ENCODE assay signal across 15 cellular contexts in the genomic region with DNA sequence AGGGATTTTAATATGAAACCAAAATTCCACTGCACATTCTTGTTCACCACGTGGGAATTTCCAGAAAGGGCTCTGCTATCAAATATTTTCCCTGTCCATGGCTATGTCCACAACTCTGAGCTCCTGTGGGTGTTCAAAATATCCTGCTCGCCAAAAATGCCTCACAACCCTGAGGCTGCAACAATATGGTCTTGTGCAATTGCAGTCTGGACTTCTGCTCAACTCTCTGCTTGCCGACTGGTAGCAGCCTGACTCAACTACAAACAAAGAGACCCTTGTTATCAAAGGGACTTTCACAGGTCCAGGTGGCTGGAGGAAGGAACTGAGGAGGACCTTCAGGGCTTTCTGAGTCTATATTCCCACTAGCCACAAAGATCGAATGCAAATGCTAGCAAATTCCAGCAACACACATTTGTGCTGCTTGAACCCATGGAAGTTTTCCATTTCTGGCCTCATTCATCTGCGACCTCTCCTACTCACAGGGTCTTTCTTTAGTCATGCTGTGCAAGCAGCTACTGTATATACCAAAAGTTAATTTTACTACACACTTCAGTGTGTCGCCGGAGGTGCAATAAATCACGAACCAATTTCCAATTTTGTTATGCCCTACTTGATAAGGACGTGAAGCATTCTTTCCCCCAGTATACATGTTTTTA.
DNase-seq lines count a peak whose midpoint lies in the region; ATAC-seq, FAIRE-seq and TF ChIP-seq lines count a peak whose summit lies in the region.
"Had no signal": no experiment of that assay in that cellular context is flagged by ENCODE, and none has a peak within 500 bp of the region (broad histone marks: within the 10 kb centered on the region; RNA-seq: fewer than 3 reads in every experiment).

No MANE protein-coding gene starts in this region.

- H3K9me3 Mint-ChIP-seq in WTC11 = peaks cover 39% of the 10 kb centered on the region
- H3K9me3 Mint-ChIP-seq in neural crest cell = peaks cover 9% of the 10 kb centered on the region
- H3K9me3 Mint-ChIP-seq: CD4-positive, alpha-beta T cell; stimulated activated naive CD8-positive, alpha-beta T cell treated with anti-CD3 and anti-CD28 coated beads, Interleukin-15, Interleukin-2, amounts not matched to agents 100 ng/mL and 50 ng/mL, for 24 hours had no signal

- H3K4me3 Mint-ChIP-seq in WTC11 = no peak overlapping the region
- H3K4me3 Mint-ChIP-seq in neural crest cell = no peak overlapping the region
- H3K4me3 Mint-ChIP-seq: CD4-positive, alpha-beta T cell; nephron; stimulated activated naive CD8-positive, alpha-beta T cell treated with anti-CD3 and anti-CD28 coated beads, Interleukin-15, Interleukin-2, amounts not matched to agents 100 ng/mL and 50 ng/mL, for 24 hours had no signal

- TF ChIP-seq CTCF in WTC11 (IDR thresholded peaks at IDR 0.05) (no peak), neural crest cell (conservative IDR thresholded peaks at IDR 0.05) (no peak), RWPE1 (conservative IDR thresholded peaks at IDR 0.05; ENCODE audit: low read depth) (no peak), GM10266 (IDR thresholded peaks at IDR 0.05; ENCODE audit: control insufficient read depth, insufficient read depth, low read depth, missing control alignments) (no peak)

- H3K27me3 Mint-ChIP-seq in WTC11 (ENCODE audit: low read depth) (no peaks in the 10 kb centered on the region; the same call in 1 of the 2 replicates), neural crest cell (ENCODE audit: low read depth) (no peaks in the 10 kb centered on the region)
- H3K27me3 Mint-ChIP-seq: CD4-positive, alpha-beta T cell; stimulated activated naive CD8-positive, alpha-beta T cell treated with anti-CD3 and anti-CD28 coated beads, Interleukin-15, Interleukin-2, amounts not matched to agents 100 ng/mL and 50 ng/mL, for 24 hours had no signal

- CTCF ChIA-PET in WTC11 (lab: Charles Lee) = no interaction called here
- CTCF ChIA-PET in RWPE1 (lab: Yijun Ruan, JAX) = no interaction called here

- FAIRE-seq in RCC 7860 (lab: Jason Lieb, UNC) = no peak
- FAIRE-seq: GM12878 had no signal

- peaks cover 52% of the 10 kb centered on the region for H3K4me1 Mint-ChIP-seq in WTC11
- peaks cover 19% of the 10 kb centered on the region for H3K4me1 Mint-ChIP-seq in neural crest cell
- H3K4me1 Mint-ChIP-seq: nephron had no signal

- H3K27ac Mint-ChIP-seq in WTC11 (peak overlapping the region; percentile 100), neural crest cell (ENCODE audit: unreplicated experiment) (peak overlapping the region; percentile 31)
- H3K27ac Mint-ChIP-seq: CD4-positive, alpha-beta T cell; stimulated activated naive CD8-positive, alpha-beta T cell treated with anti-CD3 and anti-CD28 coated beads, Interleukin-15, Interleukin-2, amounts not matched to agents 100 ng/mL and 50 ng/mL, for 24 hours had no signal

- H3K36me3 Mint-ChIP-seq in WTC11 (peaks cover 35% of the 10 kb centered on the region), neural crest cell (ENCODE audit: low read depth) (peaks cover 3% of the 10 kb centered on the region)

- no peak for ATAC-seq in WTC11
- ATAC-seq: GM12878 had no signal

- peak; percentile 33 for DNase-seq in GM03348 (ENCODE audit: low spot score)
- DNase-seq in WTC11 (ENCODE audit: low spot score) = no peak
- peak; percentile 10 for DNase-seq in fibroblast of the conjunctiva (ENCODE audit: low read depth)
- no peak for DNase-seq in neural crest cell (ENCODE audit: low read depth, low spot score)
- no peak for DNase-seq in RCC 7860 (ENCODE audit: low spot score)
- no peak for DNase-seq in NCI-H2227 treated with DMSO at 0.1 percent for 48 hours (lab: John Stamatoyannopoulos, UW)
- DNase-seq in RWPE1 (ENCODE audit: low spot score) = no peak
- DNase-seq in GM10266 (ENCODE audit: extremely low spot score) = no peak
- DNase-seq: activated T-cell treated with anti-CD3 and anti-CD28 coated beads, Interleukin-2, amount 50 U/mL, for 48 hours; CD4-positive, alpha-beta T cell; NCI-H2029 treated with DMSO at 0.1 percent for 48 hours had no signal

- H3K27ac ChIP-seq in RWPE1 = no peak overlapping the region
- H3K27ac ChIP-seq: VCaP had no signal

- POLR2A ChIA-PET in WTC11 (lab: Charles Lee) (no interaction called here), RWPE1 (lab: Yijun Ruan, JAX; ENCODE audit: low non-redundant PET) (no interaction called here)

TF ChIP-seq in WTC11, 78 proteins besides CTCF, POLR2A, EP300 and RAD21:
- TF ChIP-seq SMAD3 (CRISPR knock-in tag; IDR thresholded peaks at IDR 0.05; ENCODE audit: borderline replicate concordance) (no peak), ATF3 (CRISPR knock-in tag; conservative IDR thresholded peaks at IDR 0.05) (no peak), TEAD4 (CRISPR knock-in tag; IDR thresholded peaks at IDR 0.05) (no peak), NFATC4 (CRISPR knock-in tag; IDR thresholded peaks at IDR 0.05) (no peak), MLX (CRISPR knock-in tag; IDR thresholded peaks at IDR 0.05) (no peak), NFE2L1 (CRISPR knock-in tag; IDR thresholded peaks at IDR 0.05) (no peak), RELA (CRISPR knock-in tag; IDR thresholded peaks at IDR 0.05; ENCODE audit: borderline replicate concordance) (no peak), ZNF671 (CRISPR knock-in tag; IDR thresholded peaks at IDR 0.05) (no peak), CREB1 (CRISPR knock-in tag; IDR thresholded peaks at IDR 0.05) (no peak), SP1 (CRISPR knock-in tag; conservative IDR thresholded peaks at IDR 0.05) (no peak)
- TF ChIP-seq, protein P1, sequence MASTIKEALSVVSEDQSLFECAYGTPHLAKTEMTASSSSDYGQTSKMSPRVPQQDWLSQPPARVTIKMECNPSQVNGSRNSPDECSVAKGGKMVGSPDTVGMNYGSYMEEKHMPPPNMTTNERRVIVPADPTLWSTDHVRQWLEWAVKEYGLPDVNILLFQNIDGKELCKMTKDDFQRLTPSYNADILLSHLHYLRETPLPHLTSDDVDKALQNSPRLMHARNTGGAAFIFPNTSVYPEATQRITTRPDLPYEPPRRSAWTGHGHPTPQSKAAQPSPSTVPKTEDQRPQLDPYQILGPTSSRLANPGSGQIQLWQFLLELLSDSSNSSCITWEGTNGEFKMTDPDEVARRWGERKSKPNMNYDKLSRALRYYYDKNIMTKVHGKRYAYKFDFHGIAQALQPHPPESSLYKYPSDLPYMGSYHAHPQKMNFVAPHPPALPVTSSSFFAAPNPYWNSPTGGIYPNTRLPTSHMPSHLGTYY (CRISPR knock-in tag; IDR thresholded peaks at IDR 0.05) = no peak
- TF ChIP-seq, protein P2, sequence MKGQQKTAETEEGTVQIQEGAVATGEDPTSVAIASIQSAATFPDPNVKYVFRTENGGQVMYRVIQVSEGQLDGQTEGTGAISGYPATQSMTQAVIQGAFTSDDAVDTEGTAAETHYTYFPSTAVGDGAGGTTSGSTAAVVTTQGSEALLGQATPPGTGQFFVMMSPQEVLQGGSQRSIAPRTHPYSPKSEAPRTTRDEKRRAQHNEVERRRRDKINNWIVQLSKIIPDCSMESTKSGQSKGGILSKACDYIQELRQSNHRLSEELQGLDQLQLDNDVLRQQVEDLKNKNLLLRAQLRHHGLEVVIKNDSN (CRISPR knock-in tag; IDR thresholded peaks at IDR 0.05) = no peak
TF ChIP-seq in WTC11: peak in this region for 0.

Comparison
In these comparisons a context has a peak if more than half of its experiments do, and no peak if none do; other contexts are left out.
1. DNase-seq: peak in GM03348 (single experiment) and fibroblast of the conjunctiva (single experiment); none in WTC11 (single experiment), neural crest cell (single experiment), RCC 7860 (single experiment), NCI-H2227 treated with DMSO at 0.1 percent for 48 hours (single experiment), RWPE1 (single experiment) and GM10266 (single experiment).